1 cellular context compared by ENCODE assay signal in genomic region chr17:57109393-57110151, GRCh38.
TF ChIP-seq lines count a peak whose summit lies in the region.

No MANE protein-coding gene starts in this region.

TF ChIP-seq in HepG2, 621 proteins besides CTCF, POLR2A, EP300 and RAD21 (continued from another document and continues in another):
- TF ChIP-seq, protein P1, sequence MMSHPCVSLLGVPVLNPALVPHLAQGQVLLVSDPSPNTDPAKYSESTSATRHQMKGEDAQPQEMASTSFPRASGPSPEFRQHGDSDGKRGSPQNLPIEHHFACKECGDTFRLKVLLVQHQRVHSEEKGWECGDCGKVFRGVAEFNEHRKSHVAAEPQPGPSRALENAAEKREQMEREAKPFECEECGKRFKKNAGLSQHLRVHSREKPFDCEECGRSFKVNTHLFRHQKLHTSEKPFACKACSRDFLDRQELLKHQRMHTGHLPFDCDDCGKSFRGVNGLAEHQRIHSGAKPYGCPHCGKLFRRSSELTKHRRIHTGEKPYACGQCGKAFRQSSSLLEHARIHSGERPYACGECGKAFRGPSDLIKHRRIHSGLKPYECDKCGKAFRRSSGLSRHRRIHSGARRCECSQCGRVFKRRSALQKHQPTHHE (CRISPR knock-in tag; IDR thresholded peaks at IDR 0.05; ENCODE audit: borderline replicate concordance), result no peak
- TF ChIP-seq ZNF30 (CRISPR knock-in tag; IDR thresholded peaks at IDR 0.05) (0 out of 2 replicates have a peak, but pooled peaks have one; percentile 27), ZNF816 (CRISPR knock-in tag; IDR thresholded peaks at IDR 0.05; ENCODE audit: borderline replicate concordance) (no peak), ZNF660 (CRISPR knock-in tag; IDR thresholded peaks at IDR 0.05; ENCODE audit: borderline replicate concordance, low read depth) (no peak), NRL (CRISPR knock-in tag; IDR thresholded peaks at IDR 0.05; ENCODE audit: borderline replicate concordance) (0 out of 2 replicates have a peak, but pooled peaks have one; percentile 9), ZNF460 (CRISPR knock-in tag; IDR thresholded peaks at IDR 0.05; ENCODE audit: borderline replicate concordance) (no peak), ZNF878 (CRISPR knock-in tag; IDR thresholded peaks at IDR 0.05) (no peak), ZKSCAN1 (IDR thresholded peaks at IDR 0.05; ENCODE audit: low read length) (no peak), MTA1 (CRISPR knock-in tag; IDR thresholded peaks at IDR 0.05; ENCODE audit: borderline replicate concordance) (peak; percentile 36; the same call in 1 of the 2 replicates), ETV5 (CRISPR knock-in tag; IDR thresholded peaks at IDR 0.05; ENCODE audit: borderline replicate concordance) (no peak), RFX5 (IDR thresholded peaks at IDR 0.05; ENCODE audit: low read depth, low read length) (no peak), ATF7 (IDR thresholded peaks at IDR 0.05) (no peak), ATF7 (CRISPR knock-in tag; IDR thresholded peaks at IDR 0.05) (0 out of 2 replicates have a peak, but pooled peaks have one; percentile 28), POLR2AphosphoS5 (IDR thresholded peaks at IDR 0.05; ENCODE audit: low read depth, low read length) (0 out of 2 replicates have a peak, but pooled peaks have one; percentile 4), KDM6A (CRISPR knock-in tag; IDR thresholded peaks at IDR 0.05; ENCODE audit: low read depth) (0 out of 2 replicates have a peak, but pooled peaks have one; percentile 10), KDM5A (IDR thresholded peaks at IDR 0.05; ENCODE audit: borderline replicate concordance, low read length) (no peak), GMEB1 (CRISPR knock-in tag; IDR thresholded peaks at IDR 0.05; ENCODE audit: borderline replicate concordance) (no peak), DZIP1 (CRISPR knock-in tag; IDR thresholded peaks at IDR 0.05) (no peak), ZFP90 (CRISPR knock-in tag; IDR thresholded peaks at IDR 0.05; ENCODE audit: borderline replicate concordance) (no peak), ZNF788 (CRISPR knock-in tag; IDR thresholded peaks at IDR 0.05; ENCODE audit: borderline replicate concordance) (no peak), TGIF2 (CRISPR knock-in tag; IDR thresholded peaks at IDR 0.05) (no peak), AKAP8 (CRISPR knock-in tag; IDR thresholded peaks at IDR 0.05) (no peak), SATB2 (CRISPR knock-in tag; IDR thresholded peaks at IDR 0.05) (no peak), RBM22 (optimal IDR thresholded peaks at IDR 0.05; ENCODE audit: low read length) (no peak), SKIL (CRISPR knock-in tag; IDR thresholded peaks at IDR 0.05; ENCODE audit: borderline replicate concordance) (no peak), KIAA2018 (CRISPR knock-in tag; IDR thresholded peaks at IDR 0.05; ENCODE audit: borderline replicate concordance) (no peak)
- TF ChIP-seq, protein P2, sequence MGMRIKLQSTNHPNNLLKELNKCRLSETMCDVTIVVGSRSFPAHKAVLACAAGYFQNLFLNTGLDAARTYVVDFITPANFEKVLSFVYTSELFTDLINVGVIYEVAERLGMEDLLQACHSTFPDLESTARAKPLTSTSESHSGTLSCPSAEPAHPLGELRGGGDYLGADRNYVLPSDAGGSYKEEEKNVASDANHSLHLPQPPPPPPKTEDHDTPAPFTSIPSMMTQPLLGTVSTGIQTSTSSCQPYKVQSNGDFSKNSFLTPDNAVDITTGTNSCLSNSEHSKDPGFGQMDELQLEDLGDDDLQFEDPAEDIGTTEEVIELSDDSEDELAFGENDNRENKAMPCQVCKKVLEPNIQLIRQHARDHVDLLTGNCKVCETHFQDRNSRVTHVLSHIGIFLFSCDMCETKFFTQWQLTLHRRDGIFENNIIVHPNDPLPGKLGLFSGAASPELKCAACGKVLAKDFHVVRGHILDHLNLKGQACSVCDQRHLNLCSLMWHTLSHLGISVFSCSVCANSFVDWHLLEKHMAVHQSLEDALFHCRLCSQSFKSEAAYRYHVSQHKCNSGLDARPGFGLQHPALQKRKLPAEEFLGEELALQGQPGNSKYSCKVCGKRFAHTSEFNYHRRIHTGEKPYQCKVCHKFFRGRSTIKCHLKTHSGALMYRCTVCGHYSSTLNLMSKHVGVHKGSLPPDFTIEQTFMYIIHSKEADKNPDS (CRISPR knock-in tag; IDR thresholded peaks at IDR 0.05), result no peak
- TF ChIP-seq, protein P3, sequence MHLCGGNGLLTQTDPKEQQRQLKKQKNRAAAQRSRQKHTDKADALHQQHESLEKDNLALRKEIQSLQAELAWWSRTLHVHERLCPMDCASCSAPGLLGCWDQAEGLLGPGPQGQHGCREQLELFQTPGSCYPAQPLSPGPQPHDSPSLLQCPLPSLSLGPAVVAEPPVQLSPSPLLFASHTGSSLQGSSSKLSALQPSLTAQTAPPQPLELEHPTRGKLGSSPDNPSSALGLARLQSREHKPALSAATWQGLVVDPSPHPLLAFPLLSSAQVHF (CRISPR knock-in tag; IDR thresholded peaks at IDR 0.05), result no peak
- TF ChIP-seq, protein P4, sequence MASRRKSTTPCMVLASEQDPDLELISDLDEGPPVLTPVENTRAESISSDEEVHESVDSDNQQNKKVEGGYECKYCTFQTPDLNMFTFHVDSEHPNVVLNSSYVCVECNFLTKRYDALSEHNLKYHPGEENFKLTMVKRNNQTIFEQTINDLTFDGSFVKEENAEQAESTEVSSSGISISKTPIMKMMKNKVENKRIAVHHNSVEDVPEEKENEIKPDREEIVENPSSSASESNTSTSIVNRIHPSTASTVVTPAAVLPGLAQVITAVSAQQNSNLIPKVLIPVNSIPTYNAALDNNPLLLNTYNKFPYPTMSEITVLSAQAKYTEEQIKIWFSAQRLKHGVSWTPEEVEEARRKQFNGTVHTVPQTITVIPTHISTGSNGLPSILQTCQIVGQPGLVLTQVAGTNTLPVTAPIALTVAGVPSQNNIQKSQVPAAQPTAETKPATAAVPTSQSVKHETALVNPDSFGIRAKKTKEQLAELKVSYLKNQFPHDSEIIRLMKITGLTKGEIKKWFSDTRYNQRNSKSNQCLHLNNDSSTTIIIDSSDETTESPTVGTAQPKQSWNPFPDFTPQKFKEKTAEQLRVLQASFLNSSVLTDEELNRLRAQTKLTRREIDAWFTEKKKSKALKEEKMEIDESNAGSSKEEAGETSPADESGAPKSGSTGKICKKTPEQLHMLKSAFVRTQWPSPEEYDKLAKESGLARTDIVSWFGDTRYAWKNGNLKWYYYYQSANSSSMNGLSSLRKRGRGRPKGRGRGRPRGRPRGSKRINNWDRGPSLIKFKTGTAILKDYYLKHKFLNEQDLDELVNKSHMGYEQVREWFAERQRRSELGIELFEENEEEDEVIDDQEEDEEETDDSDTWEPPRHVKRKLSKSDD (CRISPR knock-in tag; IDR thresholded peaks at IDR 0.05; ENCODE audit: low read depth), result no peak
